ENCODE assay signal across 19 cellular contexts in genomic region chr6:158366363-158366762, GRCh38.
"Had no signal": no experiment of that assay in that cellular context is flagged by ENCODE, and none has a peak within 500 bp of the region (broad histone marks: within the 10 kb centered on the region; RNA-seq: fewer than 3 reads in every experiment).

No MANE protein-coding gene starts in this region.

- ATAC-seq: activated CD8-positive, alpha-beta T cell treated with anti-CD3 and anti-CD28 coated beads, Interleukin-2, amount 10 ng/mL, durations not matched to agents 7 days and 5 days; body of pancreas; foreskin keratinocyte; heart left ventricle; left colon; psoas muscle had no signal

- H3K27ac ChIP-seq: body of pancreas, coronary artery, foreskin keratinocyte, heart left ventricle, psoas muscle, right lobe of liver, suprapubic skin had no signal

- H3K4me1 Mint-ChIP-seq: activated naive CD8-positive, alpha-beta T cell treated with anti-CD3 and anti-CD28 coated beads for 36 hours had no signal

- DNase-seq: activated CD4-positive, alpha-beta T cell treated with anti-CD3 and anti-CD28 coated beads for 4 hours; activated CD8-positive, alpha-beta T cell treated with anti-CD3 and anti-CD28 coated beads, Interleukin-2, amount 10 ng/mL, durations not matched to agents 7 days and 5 days; activated naive CD8-positive, alpha-beta T cell treated with anti-CD3 and anti-CD28 coated beads for 36 hours; amygdala; body of pancreas; effector CD4-positive, alpha-beta T cell; foreskin keratinocyte; heart left ventricle; left colon; psoas muscle; right lobe of liver; trophoblast cell had no signal

- H3K27ac Mint-ChIP-seq: activated CD8-positive, alpha-beta T cell treated with anti-CD3 and anti-CD28 coated beads, Interleukin-2, amount 10 ng/mL, durations not matched to agents 7 days and 5 days; activated naive CD8-positive, alpha-beta T cell treated with anti-CD3 and anti-CD28 coated beads for 36 hours; stimulated activated naive CD8-positive, alpha-beta T cell treated with anti-CD3 and anti-CD28 coated beads, Interleukin-15, Interleukin-2, amounts not matched to agents 100 ng/mL and 50 ng/mL, for 24 hours had no signal

- H3K9me3 ChIP-seq: body of pancreas, psoas muscle, right lobe of liver, suprapubic skin had no signal

- H3K4me1 ChIP-seq: foreskin keratinocyte, right lobe of liver, suprapubic skin had no signal

- H3K27me3 ChIP-seq: body of pancreas, foreskin keratinocyte, heart left ventricle, right lobe of liver, suprapubic skin had no signal

- H3K4me3 ChIP-seq: body of pancreas, coronary artery, heart left ventricle, lung, psoas muscle, right lobe of liver, smooth muscle cell, suprapubic skin had no signal

- H3K27me3 Mint-ChIP-seq: activated naive CD8-positive, alpha-beta T cell treated with anti-CD3 and anti-CD28 coated beads for 36 hours; stimulated activated naive CD8-positive, alpha-beta T cell treated with anti-CD3 and anti-CD28 coated beads, Interleukin-15, Interleukin-2, amounts not matched to agents 100 ng/mL and 50 ng/mL, for 24 hours had no signal

- H3K4me2 ChIP-seq: smooth muscle cell had no signal

- H3K4me3 Mint-ChIP-seq: activated CD8-positive, alpha-beta T cell treated with anti-CD3 and anti-CD28 coated beads, Interleukin-2, amount 10 ng/mL, durations not matched to agents 7 days and 5 days; activated naive CD8-positive, alpha-beta T cell treated with anti-CD3 and anti-CD28 coated beads for 36 hours; neural crest cell; stimulated activated naive CD8-positive, alpha-beta T cell treated with anti-CD3 and anti-CD28 coated beads, Interleukin-15, Interleukin-2, amounts not matched to agents 100 ng/mL and 50 ng/mL, for 24 hours had no signal

- H3K36me3 ChIP-seq: heart left ventricle, right lobe of liver, suprapubic skin had no signal

- FAIRE-seq: endothelial cell of umbilical vein had no signal

- H3K9me3 Mint-ChIP-seq: stimulated activated naive CD8-positive, alpha-beta T cell treated with anti-CD3 and anti-CD28 coated beads, Interleukin-15, Interleukin-2, amounts not matched to agents 100 ng/mL and 50 ng/mL, for 24 hours had no signal
